Comparison of ENCODE assay signal across 26 cellular contexts in the genomic region with DNA sequence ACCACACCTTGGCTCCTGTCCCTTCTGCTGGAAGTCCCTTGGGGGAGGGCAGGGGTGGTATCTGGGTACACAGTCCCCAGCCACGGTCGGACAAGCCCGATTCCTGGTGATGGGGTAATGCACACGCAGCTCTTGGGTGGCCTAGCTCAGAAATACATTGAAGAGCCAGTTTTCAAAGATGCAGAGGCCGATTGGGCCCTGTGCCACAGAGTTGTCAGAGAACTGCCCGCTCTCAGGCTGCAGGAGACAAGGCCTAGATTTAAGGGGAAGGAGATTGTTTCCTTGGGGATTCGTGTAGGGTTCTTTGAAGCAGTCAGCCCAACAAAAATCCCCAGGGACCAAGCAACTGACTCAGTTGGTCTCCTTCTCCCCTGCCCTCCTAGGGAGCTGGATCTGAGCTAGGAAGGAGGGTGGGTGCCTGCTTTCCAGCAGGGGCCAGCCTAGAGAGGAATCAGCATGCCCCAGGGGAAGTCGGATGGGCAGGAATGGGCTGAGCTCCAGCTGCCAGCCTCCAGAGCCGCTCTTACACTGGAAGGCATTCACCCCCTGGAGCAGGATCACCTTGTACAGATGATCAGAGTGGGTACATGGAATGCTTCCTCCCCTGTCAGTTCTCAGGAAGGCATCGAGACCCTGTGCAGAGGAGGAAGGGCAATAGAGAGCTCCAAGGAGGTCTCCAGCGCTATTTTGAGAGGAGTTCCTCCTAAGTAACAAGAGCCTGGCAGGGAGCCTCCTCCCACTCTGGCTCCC. TPM values are rescaled to one million over a fixed set of nuclear protein-coding genes. Genes with fewer than 3 reads are reported as not detected.
DNase-seq lines count a peak whose midpoint lies in the region; ATAC-seq and TF ChIP-seq lines count a peak whose summit lies in the region.
"Had no signal": no experiment of that assay in that cellular context is flagged by ENCODE, and none has a peak within 500 bp of the region (broad histone marks: within the 10 kb centered on the region; RNA-seq: fewer than 3 reads in every experiment).

No MANE protein-coding gene starts in this region.

- H3K27me3 Mint-ChIP-seq in glutamatergic neuron (ENCODE audit: unreplicated experiment): peaks cover 27% of the 10 kb centered on the region
- H3K27me3 Mint-ChIP-seq in activated T-helper 17 cell treated with anti-CD3 and anti-CD28 coated beads, Interleukin-2, amount 50 U/mL, for 72 hours: peaks cover 48% of the 10 kb centered on the region

- no peaks in the 10 kb centered on the region for H3K79me2 ChIP-seq in Karpas-422 (ENCODE audit: low read length)

- peaks cover 59% of the 10 kb centered on the region for H3K27me3 ChIP-seq in left ventricle myocardium inferior (ENCODE audit: low read depth)
- H3K27me3 ChIP-seq in right atrium auricular region: no peaks in the 10 kb centered on the region
- H3K27me3 ChIP-seq in Karpas-422 (ENCODE audit: low read length): no peaks in the 10 kb centered on the region
- peaks cover 0 to 11% (median 0%) of the 10 kb centered on the region in 3 donors for H3K27me3 ChIP-seq in gastrocnemius medialis

- H3K36me3 ChIP-seq in left ventricle myocardium inferior (no peaks in the 10 kb centered on the region), right atrium auricular region (no peaks in the 10 kb centered on the region), Karpas-422 (ENCODE audit: insufficient read depth, low read length) (no peaks in the 10 kb centered on the region), gastrocnemius medialis (no peaks in the 10 kb centered on the region)

- no peak overlapping the region for H2AFZ ChIP-seq in Karpas-422 (ENCODE audit: low read length)

- no peak for TF ChIP-seq POLR2A in gastrocnemius medialis (IDR thresholded peaks at IDR 0.05)

- H3K27ac ChIP-seq in left ventricle myocardium inferior (replicated peaks) (no peak overlapping the region), right atrium auricular region (no peak overlapping the region), Karpas-422 (ENCODE audit: low read length) (no peak overlapping the region), gastrocnemius medialis (peak overlapping the region in 3 of 4 donors; percentile 18 to 71 (median 23))
- H3K27ac ChIP-seq: dorsolateral prefrontal cortex had no signal

- peaks cover 14% of the 10 kb centered on the region for H3K4me1 Mint-ChIP-seq in glutamatergic neuron (ENCODE audit: low read depth, unreplicated experiment)
- H3K4me1 Mint-ChIP-seq in activated T-helper 17 cell treated with anti-CD3 and anti-CD28 coated beads, Interleukin-2, amount 50 U/mL, for 72 hours: no peaks in the 10 kb centered on the region

- H3K9me3 ChIP-seq in left ventricle myocardium inferior (replicated peaks) (no peaks in the 10 kb centered on the region), right atrium auricular region (no peaks in the 10 kb centered on the region), Karpas-422 (ENCODE audit: low read length) (no peaks in the 10 kb centered on the region), gastrocnemius medialis (no peaks in the 10 kb centered on the region)

- DNase-seq in left ventricle myocardium inferior: no peak
- DNase-seq in right atrium auricular region (ENCODE audit: low spot score): no peak
- DNase-seq in Karpas-422: no peak
- DNase-seq in glutamatergic neuron: no peak
- no peak for DNase-seq in gastrocnemius medialis
- DNase-seq in activated naive CD4-positive, alpha-beta T cell treated with Interleukin-2 at 50 U/mL for 16 hours: no peak
- DNase-seq in stimulated activated CD4-positive, alpha-beta T cell treated with anti-CD3 and anti-CD28 coated beads, Interleukin-2, amount 100 ng/mL, for 24 hours: no peak
- DNase-seq: activated B cell treated with CpG ODN at 0.5 μM for 24 hours; activated CD4-positive, alpha-beta T cell treated with anti-CD3 and anti-CD28 coated beads, Interleukin-2, amount 50 U/mL, for 4 hours; GDM1; left colon; mesenchymal stem cell; NCI-H1092; NCI-H187 treated with DMSO at 0.1 percent for 48 hours; NCI-H226; stimulated activated CD4-positive, alpha-beta T cell treated with anti-CD3 and anti-CD28 coated beads, Interleukin-2, amount 100 ng/mL, for 48 hours; SW 1271; T1000 had no signal

- H3K9me3 Mint-ChIP-seq in glutamatergic neuron (ENCODE audit: unreplicated experiment): peaks cover 2% of the 10 kb centered on the region
- no peaks in the 10 kb centered on the region for H3K9me3 Mint-ChIP-seq in activated T-helper 17 cell treated with anti-CD3 and anti-CD28 coated beads, Interleukin-2, amount 50 U/mL, for 72 hours
- H3K9me3 Mint-ChIP-seq: activated B cell treated with CpG ODN at 0.5 μM for 24 hours; stimulated activated effector memory CD8-positive, alpha-beta T cell treated with anti-CD3 and anti-CD28 coated beads, Interleukin-12 subunit alpha, Interleukin-12 subunit beta, amount 100 ng/mL, for 72 hours had no signal

- H3K4me2 ChIP-seq in Karpas-422 (ENCODE audit: low read depth, low read length, poor library complexity, severe bottlenecking): peak overlapping the region; percentile 32

- H3K27ac Mint-ChIP-seq in glutamatergic neuron (ENCODE audit: unreplicated experiment): peak overlapping the region; percentile 22
- H3K27ac Mint-ChIP-seq in activated T-helper 17 cell treated with anti-CD3 and anti-CD28 coated beads, Interleukin-2, amount 50 U/mL, for 72 hours: no peak overlapping the region
- H3K27ac Mint-ChIP-seq: activated B cell treated with CpG ODN at 0.5 μM for 24 hours; activated naive CD8-positive, alpha-beta T cell; stimulated activated effector memory CD8-positive, alpha-beta T cell treated with anti-CD3 and anti-CD28 coated beads, Interleukin-12 subunit alpha, Interleukin-12 subunit beta, amount 100 ng/mL, for 72 hours had no signal

- intact Hi-C loops in left ventricle myocardium inferior (cut with micrococcal nuclease): no loop called here
- intact Hi-C loops in gastrocnemius medialis (cut with DNase I; ENCODE audit: low total_unique reads): no loop called here

- no peaks in the 10 kb centered on the region for H3K36me3 Mint-ChIP-seq in glutamatergic neuron (ENCODE audit: unreplicated experiment)
- no peaks in the 10 kb centered on the region for H3K36me3 Mint-ChIP-seq in activated T-helper 17 cell treated with anti-CD3 and anti-CD28 coated beads, Interleukin-2, amount 50 U/mL, for 72 hours (ENCODE audit: low read depth)
- H3K36me3 Mint-ChIP-seq: activated naive CD8-positive, alpha-beta T cell; stimulated activated effector memory CD8-positive, alpha-beta T cell treated with anti-CD3 and anti-CD28 coated beads, Interleukin-12 subunit alpha, Interleukin-12 subunit beta, amount 100 ng/mL, for 72 hours had no signal

- H3K4me3 ChIP-seq in left ventricle myocardium inferior: peak overlapping the region; percentile 39
- no peak overlapping the region for H3K4me3 ChIP-seq in right atrium auricular region
- no peak overlapping the region for H3K4me3 ChIP-seq in Karpas-422 (ENCODE audit: low read length)
- H3K4me3 ChIP-seq in gastrocnemius medialis: peak overlapping the region in 1 of 4 donors; percentile 4

- TF ChIP-seq CTCF in left ventricle myocardium inferior (IDR thresholded peaks at IDR 0.05; ENCODE audit: borderline replicate concordance): no peak
- TF ChIP-seq CTCF in right atrium auricular region (IDR thresholded peaks at IDR 0.05): no peak
- TF ChIP-seq CTCF in glutamatergic neuron (IDR thresholded peaks at IDR 0.05; ENCODE audit: partially characterized antibody, unreplicated experiment): no peak
- TF ChIP-seq CTCF in gastrocnemius medialis (IDR thresholded peaks at IDR 0.05 in 4 of 5, conservative IDR thresholded peaks at IDR 0.05 in 1 of 5): no peak

- no peaks in the 10 kb centered on the region for H4K20me1 ChIP-seq in Karpas-422 (ENCODE audit: insufficient read depth, low read depth, low read length)

- no peak for ATAC-seq in gastrocnemius medialis
- ATAC-seq in activated T-helper 17 cell treated with anti-CD3 and anti-CD28 coated beads, Interleukin-2, amount 50 U/mL, for 72 hours (replicated peaks): no peak

- H3K4me3 Mint-ChIP-seq in glutamatergic neuron (ENCODE audit: unreplicated experiment): no peak overlapping the region
- no peak overlapping the region for H3K4me3 Mint-ChIP-seq in activated T-helper 17 cell treated with anti-CD3 and anti-CD28 coated beads, Interleukin-2, amount 50 U/mL, for 72 hours
- H3K4me3 Mint-ChIP-seq: activated B cell treated with CpG ODN at 0.5 μM for 24 hours; activated naive CD8-positive, alpha-beta T cell had no signal

- in situ Hi-C loops in gastrocnemius medialis (cut with MboI; ENCODE audit: low sequenced_read_pairs in 4 of 4): no loop called here

- H3K9me2 ChIP-seq in Karpas-422 (replicated peaks; ENCODE audit: insufficient read depth, low read length): no peaks in the 10 kb centered on the region

- no peak overlapping the region for H3K9ac ChIP-seq in Karpas-422 (ENCODE audit: low read length)

- H3K4me1 ChIP-seq in left ventricle myocardium inferior: peaks cover 35% of the 10 kb centered on the region
- peaks cover 0 to 30% of the 10 kb centered on the region in 2 donors for H3K4me1 ChIP-seq in right atrium auricular region
- H3K4me1 ChIP-seq in Karpas-422 (ENCODE audit: low read length): peaks cover 6% of the 10 kb centered on the region
- H3K4me1 ChIP-seq in gastrocnemius medialis: peaks cover 51 to 57% of the 10 kb centered on the region in 2 donors

RNA-seq across cellular contexts. Expression of a gene that starts 3.3 kb away (rescaled TPM):
- 12.9 TPM for total RNA-seq in left ventricle myocardium inferior
- 10 to 100 TPM in 1 of 2 donors, 1 to 10 TPM in 1; 2.5 to 11.8 TPM for total RNA-seq in right atrium auricular region
- total RNA-seq in Karpas-422 (2014; rRNA removed; shearing (Covaris generic); ENCODE audit: low replicate concordance): not detected in 2 replicates
- 2.9 TPM for total RNA-seq in glutamatergic neuron (ENCODE audit: unreplicated experiment)
- total RNA-seq in gastrocnemius medialis: 10 to 100 TPM in 1 of 4 donors, 1 to 10 TPM in 3; 3.5 to 16.3 (median 6.5) TPM
- total RNA-seq in activated T-helper 17 cell treated with anti-CD3 and anti-CD28 coated beads, Interleukin-2, amount 50 U/mL, for 72 hours: 1 to 10 TPM in 1 of 2 donors, under 1 TPM in 1; 0.09 to 3.3 TPM
- total RNA-seq: activated B cell treated with CpG ODN at 0.5 μM for 24 hours, myocyte, OCI-LY7 had no signal

RNA-seq across cellular contexts. Expression of a gene that starts 20.5 kb away (rescaled TPM):
- 24.9 TPM for total RNA-seq in left ventricle myocardium inferior
- total RNA-seq in right atrium auricular region: 1 to 10 TPM; 3.4 to 8.2 TPM
- 0.25 TPM in 1 of 2 replicates, not detected in the other for total RNA-seq in Karpas-422 (2014; rRNA removed; shearing (Covaris generic); ENCODE audit: low replicate concordance)
- 0.39 TPM for total RNA-seq in glutamatergic neuron (ENCODE audit: unreplicated experiment)
- total RNA-seq in gastrocnemius medialis: 1 to 10 TPM in 1 of 4 donors, under 1 TPM in 2, not detected in 1; 0.10 to 1.9 (median 0.24) TPM
- total RNA-seq in activated T-helper 17 cell treated with anti-CD3 and anti-CD28 coated beads, Interleukin-2, amount 50 U/mL, for 72 hours: under 1 TPM in 1 of 2 donors, not detected in 1; 0.11 TPM
- total RNA-seq: activated B cell treated with CpG ODN at 0.5 μM for 24 hours, endothelial cell of umbilical vein, glomerular endothelial cell, myocyte had no signal

Comparison
In these comparisons a context has a peak if more than half of its experiments do, and no peak if none do; other contexts are left out.
1. H3K27ac ChIP-seq: peak in gastrocnemius medialis (3 of 4); none in left ventricle myocardium inferior (single experiment), right atrium auricular region (0 of 2) and Karpas-422 (single experiment).